In genomic region chr6:143174516-143174915, GRCh38 we compare ENCODE assay signal across 11 cellular contexts.
"Had no signal": no experiment of that assay in that cellular context is flagged by ENCODE, and none has a peak within 500 bp of the region (broad histone marks: within the 10 kb centered on the region; RNA-seq: fewer than 3 reads in every experiment).

No MANE protein-coding gene starts in this region.

- H3K27ac Mint-ChIP-seq: GM23338, H9, HFFc6 had no signal

- H3K4me2 ChIP-seq: GM23338 had no signal

- FAIRE-seq: H1, H54 had no signal

- ATAC-seq: GM23338, HCT116 had no signal

- H2AFZ ChIP-seq: GM23248, GM23338 had no signal

- H3K9me3 ChIP-seq: HAP-1 had no signal

- H3K4me3 ChIP-seq: GM23248, GM23338, HAP-1 had no signal

- H3K27ac ChIP-seq: GM23248 had no signal

- H3K4me1 ChIP-seq: HAP-1 had no signal

- H3K36me3 ChIP-seq: HAP-1 had no signal

- H3K9ac ChIP-seq: GM23248 had no signal

- DNase-seq: GM23248, GOT3, H7, H9, HCEC 1CT, HFFc6 had no signal

- H3K4me3 Mint-ChIP-seq: GM23338, H9, HFFc6 had no signal
